Comparison of ENCODE assay signal across 12 cellular contexts in genomic region chr2:54966165-54966819, GRCh38.
DNase-seq lines count a peak whose midpoint lies in the region; ATAC-seq, FAIRE-seq and TF ChIP-seq lines count a peak whose summit lies in the region.
"Had no signal": no experiment of that assay in that cellular context is flagged by ENCODE, and none has a peak within 500 bp of the region (broad histone marks: within the 10 kb centered on the region; RNA-seq: fewer than 3 reads in every experiment).

No MANE protein-coding gene starts in this region.

- ATAC-seq in HG02642 (IDR thresholded peaks at IDR 0.05; ENCODE audit: poor library complexity, unreplicated experiment) (no peak), HG03432 (IDR thresholded peaks at IDR 0.05; ENCODE audit: unreplicated experiment) (no peak)

- peaks cover 11% of the 10 kb centered on the region for H3K79me2 ChIP-seq in endothelial cell of umbilical vein (ENCODE audit: control insufficient read depth, insufficient read depth, low read length)

- POLR2A ChIA-PET in MCF 10A (lab: Yijun Ruan, JAX): interaction anchor here (0.6 to 2.4 kb wide), 22 partner anchors 9 to 851 kb away, joined by 3 to 23 read pairs (median 4); partner anchors contain the start of genes ACYP2 and RTN4
- POLR2A ChIA-PET in endothelial cell of umbilical vein (lab: Charles Lee): no interaction called here

- peaks cover 66% of the 10 kb centered on the region for H3K36me3 Mint-ChIP-seq in MCF 10A (ENCODE audit: insufficient read depth, unreplicated experiment)

- H3K9me1 ChIP-seq in endothelial cell of umbilical vein (replicated peaks; ENCODE audit: control insufficient read depth, extremely low read depth, insufficient read depth, low read length): no peaks in the 10 kb centered on the region

- H3K27me3 Mint-ChIP-seq in MCF 10A (ENCODE audit: insufficient read depth, unreplicated experiment): no peaks in the 10 kb centered on the region

- peaks cover 45% of the 10 kb centered on the region for H3K4me1 Mint-ChIP-seq in MCF 10A (ENCODE audit: insufficient read depth, unreplicated experiment)

- no peak overlapping the region for H3K4me3 ChIP-seq in breast epithelium
- no peak overlapping the region for H3K4me3 ChIP-seq in endothelial cell of umbilical vein (replicated peaks in 1 of 3; ENCODE audit: insufficient read depth in 1 of 3, low read depth in 1 of 3, low read length in 3 of 3)
- no peak overlapping the region for H3K4me3 ChIP-seq in small intestine (ENCODE audit: low read depth in 1 of 2, low read length in 2 of 2)

- no peak overlapping the region for H3K9ac ChIP-seq in endothelial cell of umbilical vein (replicated peaks; ENCODE audit: extremely low read depth, insufficient read depth, low read length)

- H3K36me3 ChIP-seq in breast epithelium: no peaks in the 10 kb centered on the region
- H3K36me3 ChIP-seq in endothelial cell of umbilical vein (ENCODE audit: control insufficient read depth in 2 of 2, extremely low read depth in 1 of 2, insufficient read depth in 2 of 2, low read length in 2 of 2): peaks cover 3 to 15% of the 10 kb centered on the region in 2 experiments
- peaks cover 2% of the 10 kb centered on the region in 2 donors for H3K36me3 ChIP-seq in small intestine (ENCODE audit: control insufficient read depth in 2 of 2, insufficient read depth in 2 of 2, low read length in 2 of 2)

- CTCF ChIA-PET in MCF 10A (lab: Yijun Ruan, JAX): interaction anchor here (0.9 to 1.3 kb wide), 3 partner anchors 9 to 84 kb away, joined by 3 to 8 read pairs (median 5); partner anchors contain the start of gene RTN4
- CTCF ChIA-PET in endothelial cell of umbilical vein (lab: Charles Lee): interaction anchor here (0.6 to 3.1 kb wide), 5 partner anchors 12 to 301 kb away, joined by 3 to 14 read pairs (median 4); no protein-coding TSS in a partner anchor

- DNase-seq in MCF 10A (ENCODE audit: unreplicated experiment) (peak; percentile 76), breast epithelium (ENCODE audit: low spot score in 2 of 2) (no peak), RPMI7951 (ENCODE audit: low read depth) (peak; percentile 61), endothelial cell of umbilical vein (ENCODE audit: low read depth, low spot score) (peak; percentile 47), small intestine (peak; percentile 23)
- DNase-seq in stimulated activated naive CD4-positive, alpha-beta T cell (lab: John Stamatoyannopoulos, UW): no peak
- DNase-seq: H7; NCI-H510A treated with DMSO at 0.1 percent for 48 hours; stimulated activated CD4-positive, alpha-beta T cell treated with anti-CD3 and anti-CD28 coated beads, Interleukin-1b, Interleukin-23, amount 100 ng/mL, for 48 hours had no signal

- H3K4me3 Mint-ChIP-seq in MCF 10A (ENCODE audit: unreplicated experiment): peak overlapping the region; percentile 12

- H3K4me1 ChIP-seq in breast epithelium: no peaks in the 10 kb centered on the region
- peaks cover 16% of the 10 kb centered on the region for H3K4me1 ChIP-seq in endothelial cell of umbilical vein (ENCODE audit: control insufficient read depth, extremely low read depth, insufficient read depth, low read length)
- H3K4me1 ChIP-seq in small intestine (ENCODE audit: control insufficient read depth in 2 of 2, insufficient read depth in 1 of 2, low read depth in 1 of 2, low read length in 1 of 2): peaks cover 0 to 3% of the 10 kb centered on the region in 2 donors

- H3K27me3 ChIP-seq in breast epithelium: no peaks in the 10 kb centered on the region
- no peaks in the 10 kb centered on the region for H3K27me3 ChIP-seq in endothelial cell of umbilical vein (ENCODE audit: control insufficient read depth in 2 of 2, insufficient read depth in 2 of 2, low read length in 2 of 2)
- H3K27me3 ChIP-seq in small intestine (ENCODE audit: control insufficient read depth in 2 of 2, insufficient read depth in 2 of 2, low read length in 2 of 2): no peaks in the 10 kb centered on the region
- H3K27me3 ChIP-seq: neutrophil had no signal

- H3K27ac ChIP-seq in breast epithelium (peak overlapping the region in 1 of 2 donors; percentile 52), endothelial cell of umbilical vein (ENCODE audit: insufficient read depth, low read depth, low read length) (no peak overlapping the region), small intestine (ENCODE audit: low read depth in 1 of 2, low read length in 1 of 2) (no peak overlapping the region)
- H3K27ac ChIP-seq: neutrophil had no signal

- TF ChIP-seq POLR2A in breast epithelium (IDR thresholded peaks at IDR 0.05) (no peak), endothelial cell of umbilical vein (IDR thresholded peaks at IDR 0.05; ENCODE audit: low read depth, low read length) (no peak)

- 50 to 72% (median 63%) methylated on average over 8 of the region's 8 CpGs for WGBS in small intestine, 3 donors

- peak; percentile 67 for FAIRE-seq in endothelial cell of umbilical vein (lab: Jason Lieb, UNC)
- FAIRE-seq in small intestine (lab: Jason Lieb, UNC): no peak

- intact Hi-C loops in MCF 10A (cut with micrococcal nuclease) (loop anchor here (2.0 kb wide), 1 partner anchor 61 kb away; no protein-coding TSS in a partner anchor), breast epithelium (cut with DNase I; ENCODE audit: low total_unique reads) (no loop called here), endothelial cell of umbilical vein (cut with micrococcal nuclease) (loop anchor here (2.0 kb wide), 1 partner anchor 203 kb away; no protein-coding TSS in a partner anchor)

- H3K9me3 ChIP-seq in breast epithelium (no peaks in the 10 kb centered on the region), endothelial cell of umbilical vein (replicated peaks; ENCODE audit: control insufficient read depth, insufficient read depth, low read length) (no peaks in the 10 kb centered on the region), small intestine (ENCODE audit: control insufficient read depth, low read depth) (no peaks in the 10 kb centered on the region)
- H3K9me3 ChIP-seq: neutrophil had no signal

- H4K20me1 ChIP-seq in endothelial cell of umbilical vein (replicated peaks; ENCODE audit: control insufficient read depth, extremely low read depth, insufficient read depth, low read length): no peaks in the 10 kb centered on the region

- H2AFZ ChIP-seq in endothelial cell of umbilical vein (ENCODE audit: low read depth, low read length): no peak overlapping the region

- TF ChIP-seq CTCF in MCF 10A (IDR thresholded peaks at IDR 0.05; ENCODE audit: unreplicated experiment) (no peak), breast epithelium (IDR thresholded peaks at IDR 0.05) (no peak), endothelial cell of umbilical vein (IDR thresholded peaks at IDR 0.05; ENCODE audit: extremely low read depth in 1 of 2, insufficient read depth in 1 of 2, low read depth in 1 of 2, low read length in 2 of 2) (no peak)

- H3K9me3 Mint-ChIP-seq in MCF 10A (ENCODE audit: unreplicated experiment): no peaks in the 10 kb centered on the region

- no peak overlapping the region for H3K4me2 ChIP-seq in endothelial cell of umbilical vein (ENCODE audit: insufficient read depth, low read length)

- no TSS peak for BruUV-seq in MCF 10A (replicated peaks; lab: Mats Ljungman, UMichigan)
- no TSS peak for BruUV-seq in endothelial cell of umbilical vein (replicated peaks; lab: Mats Ljungman, UMichigan)

- dilution Hi-C loops in endothelial cell of umbilical vein (cut with MboI; ENCODE audit: extremely low pct_ligation_motif_present, low sequenced_read_pairs): no loop called here

- peak overlapping the region; percentile 68 for H3K27ac Mint-ChIP-seq in MCF 10A (ENCODE audit: low read depth, unreplicated experiment)

TF ChIP-seq in endothelial cell of umbilical vein, 7 proteins besides CTCF, POLR2A, EP300 and RAD21:
- TF ChIP-seq POLR2AphosphoS5 (IDR thresholded peaks at IDR 0.05; ENCODE audit: insufficient read depth, low read depth, low read length) (no peak), MAX (IDR thresholded peaks at IDR 0.05; ENCODE audit: insufficient read depth, insufficient read length) (no peak), EZH2 (IDR thresholded peaks at IDR 0.05; ENCODE audit: borderline replicate concordance, low read depth, low read length, severe bottlenecking) (no peak)

Comparison
In these comparisons a context has a peak if more than half of its experiments do, and no peak if none do; other contexts are left out.
1. DNase-seq: peak in MCF 10A (single experiment), RPMI7951 (single experiment), endothelial cell of umbilical vein (single experiment) and small intestine (single experiment); none in breast epithelium (0 of 2) and stimulated activated naive CD4-positive, alpha-beta T cell (0 of 6).